Comparison of ENCODE assay signal across 8 cellular contexts in the genomic region with DNA sequence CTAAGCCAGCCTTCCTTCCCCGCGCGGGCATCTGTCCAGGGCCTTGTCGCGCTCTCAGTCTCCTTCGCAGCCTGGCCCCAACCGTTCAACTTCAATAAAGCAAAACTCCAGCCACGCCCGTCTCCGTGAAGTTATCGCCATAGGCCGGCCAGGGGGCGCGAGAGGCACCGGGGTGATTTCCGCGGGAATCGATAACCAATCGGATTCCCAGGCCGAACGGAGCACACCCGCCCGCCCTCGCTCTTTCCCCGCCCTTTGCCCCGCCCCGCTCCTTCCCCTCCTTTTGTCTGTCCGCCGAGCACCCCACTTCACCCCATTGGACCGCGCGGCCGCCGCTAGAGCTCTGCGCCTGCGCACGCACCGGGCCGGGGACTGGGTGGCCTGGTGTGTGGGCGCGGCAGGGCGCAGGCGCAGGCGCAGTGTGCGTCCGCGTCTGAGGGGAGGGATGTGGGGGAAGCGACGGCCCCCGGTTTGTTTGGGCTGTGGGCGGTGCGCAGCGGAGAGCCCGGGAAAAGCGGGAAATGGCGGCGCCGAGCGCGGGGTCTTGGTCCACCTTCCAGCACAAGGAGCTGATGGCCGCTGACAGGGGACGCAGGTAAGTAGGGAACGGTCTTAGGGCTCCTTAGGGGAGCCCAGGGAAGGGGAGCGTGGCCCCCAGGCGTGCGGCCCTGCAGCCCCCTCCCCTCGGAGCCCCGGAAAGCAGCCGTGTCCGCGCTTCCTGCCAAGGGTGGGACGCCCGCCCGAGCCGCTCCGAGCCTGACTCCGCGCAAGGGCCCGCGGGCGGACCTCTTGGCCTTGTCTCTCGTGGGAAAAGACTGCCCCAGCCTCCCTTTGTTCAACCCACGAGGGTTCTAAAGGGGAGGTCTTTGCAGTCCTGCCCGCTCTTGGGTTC. TPM values are rescaled to one million over a fixed set of nuclear protein-coding genes. Genes with fewer than 3 reads are reported as not detected.
DNase-seq lines count a peak whose midpoint lies in the region; TF ChIP-seq lines count a peak whose summit lies in the region.

CASP2 (plus strand) TSS at position 417 of the 892 bp plus-strand sequence; CDS start at position 522, 105 bp downstream.

- TF ChIP-seq CTCF in GM20000 (IDR thresholded peaks at IDR 0.05; ENCODE audit: extremely low read depth, missing control alignments) = no peak

- peak; percentile 96 for DNase-seq in COLO668 (lab: John Stamatoyannopoulos, UW; ENCODE audit: unreplicated experiment)
- DNase-seq in GM20000 (ENCODE audit: low spot score) = peak; percentile 99
- peak; percentile 45 for DNase-seq in HS-5 (ENCODE audit: low read depth)
- DNase-seq in NK-92 (lab: John Stamatoyannopoulos, UW; ENCODE audit: unreplicated experiment) = peak; percentile 93
- peak; percentile 98 to 99 for DNase-seq in activated CD8-positive, alpha-beta memory T cell treated with anti-CD3 and anti-CD28 coated beads for 1 hour (ENCODE audit: extremely low read depth in 1 of 2, low read depth in 1 of 2)
- DNase-seq in effector CD4-positive, alpha-beta T cell = peak; percentile 97
- DNase-seq in lung microvascular endothelial cell (ENCODE audit: low read depth in 2 of 2) = peak; percentile 98
- DNase-seq in stimulated activated CD4-positive, alpha-beta T cell treated with anti-CD3 and anti-CD28 coated beads, TNF-alpha, amount 100 ng/mL, for 4 hours (ENCODE audit: low read depth in 3 of 3) = peak; percentile 97 to 99 (median 97)

RNA-seq across cellular contexts. Expression of gene CASP2, which starts in this region (rescaled TPM):
- 9.9 and 11.6 TPM in 2 replicates for total RNA-seq in lung microvascular endothelial cell

Comparison
In these comparisons a context has a peak if more than half of its experiments do, and no peak if none do; other contexts are left out.
1. Peak in every context shown above with its lines: DNase-seq.
2. DNase-seq: peak in every context shown above with its lines; median percentile 99 in GM20000; 98 in activated CD8-positive, alpha-beta memory T cell treated with anti-CD3 and anti-CD28 coated beads for 1 hour; 98 in lung microvascular endothelial cell; 97 in effector CD4-positive, alpha-beta T cell; 97 in stimulated activated CD4-positive, alpha-beta T cell treated with anti-CD3 and anti-CD28 coated beads, TNF-alpha, amount 100 ng/mL, for 4 hours; 96 in COLO668; 93 in NK-92; 45 in HS-5.